In the genomic region with DNA sequence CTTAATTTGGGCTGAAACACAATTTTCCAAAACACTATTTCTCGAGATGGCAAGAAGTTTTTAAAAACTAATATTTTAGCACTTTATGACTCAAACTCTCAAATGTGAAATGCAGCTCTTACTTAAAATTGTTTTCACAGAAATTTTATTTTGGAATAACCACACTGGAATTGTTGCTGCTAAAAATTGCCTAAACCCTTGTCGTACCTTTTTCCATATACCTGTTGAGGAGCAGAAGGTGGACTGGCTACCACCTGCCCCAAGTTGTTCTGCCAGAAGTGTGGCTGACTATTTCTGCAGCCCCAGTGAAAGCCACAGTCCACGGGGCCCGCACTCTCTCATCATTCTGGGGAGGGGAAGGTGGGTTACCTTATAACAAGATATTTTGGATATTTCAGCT, we compare ENCODE assay signal across 27 cellular contexts. TPM values are rescaled to one million over a fixed set of nuclear protein-coding genes. Genes with fewer than 3 reads are reported as not detected.
"Had no signal": no experiment of that assay in that cellular context is flagged by ENCODE, and none has a peak within 500 bp of the region (broad histone marks: within the 10 kb centered on the region; RNA-seq: fewer than 3 reads in every experiment).

No MANE protein-coding gene starts in this region.

- H3K4me3 Mint-ChIP-seq: dendritic cell treated with granulocyte-macrophage colony-stimulating factor and Interleukin-4, amounts not matched to agents 40 ng/mL and 50 ng/mL, for 4 days; effector memory CD8-positive, alpha-beta T cell; endodermal cell; mesothelial cell of epicardium; naive B cell; naive thymus-derived CD8-positive, alpha-beta T cell had no signal

- H3K4me1 Mint-ChIP-seq: mesothelial cell of epicardium, naive B cell had no signal

- H3K27me3 Mint-ChIP-seq: naive B cell had no signal

- H3K27me3 ChIP-seq: colonic mucosa, esophagus muscularis mucosa, heart left ventricle had no signal

- H3K9me3 Mint-ChIP-seq: dendritic cell treated with granulocyte-macrophage colony-stimulating factor and Interleukin-4, amounts not matched to agents 40 ng/mL and 50 ng/mL, for 4 days; effector memory CD8-positive, alpha-beta T cell; endodermal cell; immature natural killer cell; mesothelial cell of epicardium; naive thymus-derived CD8-positive, alpha-beta T cell had no signal

- H3K27ac Mint-ChIP-seq: dendritic cell treated with granulocyte-macrophage colony-stimulating factor and Interleukin-4, amounts not matched to agents 40 ng/mL and 50 ng/mL, for 4 days; effector memory CD8-positive, alpha-beta T cell; endodermal cell; mesothelial cell of epicardium; naive B cell had no signal

- H3K36me3 ChIP-seq: colonic mucosa, esophagus muscularis mucosa, gastroesophageal sphincter, heart left ventricle, left ventricle myocardium inferior, lower lobe of right lung had no signal

- H3K9me3 ChIP-seq: colonic mucosa, esophagus muscularis mucosa, gastroesophageal sphincter, heart left ventricle, left ventricle myocardium inferior, lower lobe of right lung, mucosa of descending colon had no signal

- ATAC-seq: effector memory CD8-positive, alpha-beta T cell; foreskin keratinocyte; gastroesophageal sphincter; heart left ventricle; left colon; left lobe of liver; lower lobe of right lung; mucosa of descending colon; naive thymus-derived CD8-positive, alpha-beta T cell had no signal

- H3K27ac ChIP-seq: esophagus muscularis mucosa, foreskin keratinocyte, gastroesophageal sphincter, heart left ventricle, hepatocyte, left ventricle myocardium inferior, lower lobe of right lung had no signal

- DNase-seq: colonic mucosa; cortex of kidney; effector CD8-positive, alpha-beta T cell; effector memory CD8-positive, alpha-beta T cell; endodermal cell; foreskin keratinocyte; heart left ventricle; hypothalamus; immature natural killer cell; islet precursor cell; kidney; kidney glomerular epithelial cell; left colon; left ventricle myocardium inferior; lower lobe of right lung; mesenchymal stem cell; mucosa of descending colon; naive B cell; naive thymus-derived CD8-positive, alpha-beta T cell had no signal

- H3K36me3 Mint-ChIP-seq: immature natural killer cell; mesothelial cell of epicardium; naive B cell; naive thymus-derived CD8-positive, alpha-beta T cell had no signal

- H3K4me3 ChIP-seq: colonic mucosa, esophagus muscularis mucosa, gastroesophageal sphincter, heart left ventricle, hepatocyte, left ventricle myocardium inferior, lower lobe of right lung, mucosa of descending colon had no signal

- H3K4me1 ChIP-seq: colonic mucosa, esophagus muscularis mucosa, foreskin keratinocyte, gastroesophageal sphincter, heart left ventricle, left ventricle myocardium inferior, lower lobe of right lung had no signal

RNA-seq across cellular contexts. Expression of gene TNFRSF11A, which starts 23.4 kb away (rescaled TPM):
- total RNA-seq: fibroblast of villous mesenchyme, myocyte had no signal
